Comparison of ENCODE assay signal across 10 cellular contexts in genomic region chr11:96055706-96056387, GRCh38.
DNase-seq lines count a peak whose midpoint lies in the region; ATAC-seq and TF ChIP-seq lines count a peak whose summit lies in the region.
"Had no signal": no experiment of that assay in that cellular context is flagged by ENCODE, and none has a peak within 500 bp of the region (broad histone marks: within the 10 kb centered on the region; RNA-seq: fewer than 3 reads in every experiment).

No MANE protein-coding gene starts in this region.

- no peaks in the 10 kb centered on the region; the same call in 1 of the 2 replicates for H3K27me3 ChIP-seq in Karpas-422 (ENCODE audit: low read length)
- H3K27me3 ChIP-seq: BLaER1 treated with 17β-estradiol and CSF1 and Interleukin-3, amounts not matched to agents 10 nM and 100 nM had no signal

- no peaks in the 10 kb centered on the region for H3K36me3 ChIP-seq in Karpas-422 (ENCODE audit: insufficient read depth, low read length)

- H3K9me2 ChIP-seq in Karpas-422 (replicated peaks; ENCODE audit: insufficient read depth, low read length) = no peaks in the 10 kb centered on the region

- POLR2A ChIA-PET in activated CD8-positive, alpha-beta T cell treated with anti-CD3 and anti-CD28 coated beads for 36 hours (lab: Charles Lee) = interaction anchor here (0.9 kb wide), 1 partner anchor 12 kb away, joined by 3 read pairs; no protein-coding TSS in a partner anchor
- POLR2A ChIA-PET in activated CD8-positive, alpha-beta T cell treated with anti-CD3 and anti-CD28 coated beads, Interleukin-2, amount 10 ng/mL, durations not matched to agents 7 days and 5 days (lab: Charles Lee) = interaction anchor here (0.6 to 0.9 kb wide), 2 partner anchors 33 to 334 kb away, joined by 3 read pairs; partner anchors contain the start of genes CCDC82 and JRKL

- no peak overlapping the region for H3K4me2 ChIP-seq in Karpas-422 (ENCODE audit: low read depth, low read length, poor library complexity, severe bottlenecking)

- H3K9me3 ChIP-seq in Karpas-422 (ENCODE audit: low read length) = no peaks in the 10 kb centered on the region
- H3K9me3 ChIP-seq: BLaER1 treated with 17β-estradiol and CSF1 and Interleukin-3, amounts not matched to agents 10 nM and 100 nM had no signal

- intact Hi-C loops in activated CD8-positive, alpha-beta T cell treated with anti-CD3 and anti-CD28 coated beads for 36 hours (cut with micrococcal nuclease) = loop anchor here (10.0 kb wide), 1 partner anchor 339 kb away; the partner anchor contains the start of gene JRKL

- peaks cover 13% of the 10 kb centered on the region for H3K4me1 ChIP-seq in Karpas-422 (ENCODE audit: low read length)

- peaks cover 75% of the 10 kb centered on the region for H3K4me1 Mint-ChIP-seq in activated CD8-positive, alpha-beta T cell treated with anti-CD3 and anti-CD28 coated beads for 36 hours (ENCODE audit: low read depth)
- peaks cover 43% of the 10 kb centered on the region for H3K4me1 Mint-ChIP-seq in activated CD8-positive, alpha-beta T cell treated with anti-CD3 and anti-CD28 coated beads, Interleukin-2, amount 10 ng/mL, durations not matched to agents 7 days and 5 days (ENCODE audit: low read depth)
- H3K4me1 Mint-ChIP-seq in type B pancreatic cell (ENCODE audit: unreplicated experiment) = peaks cover 48% of the 10 kb centered on the region

- peak; percentile 62 for ATAC-seq in activated CD8-positive, alpha-beta T cell treated with anti-CD3 and anti-CD28 coated beads for 36 hours
- no peak for ATAC-seq in activated CD8-positive, alpha-beta T cell treated with anti-CD3 and anti-CD28 coated beads, Interleukin-2, amount 10 ng/mL, durations not matched to agents 7 days and 5 days
- ATAC-seq in activated naive CD4-positive, alpha-beta T cell treated with anti-CD3 and anti-CD28 coated beads, Interleukin-2, amount 50 U/mL, for 72 hours = peak; percentile 53 to 65
- ATAC-seq in HG02642 (IDR thresholded peaks at IDR 0.05; ENCODE audit: poor library complexity, unreplicated experiment) = no peak

- no peaks in the 10 kb centered on the region for H3K79me2 ChIP-seq in Karpas-422 (ENCODE audit: low read length)

- H4K20me1 ChIP-seq in Karpas-422 (ENCODE audit: insufficient read depth, low read depth, low read length) = no peaks in the 10 kb centered on the region

- no peak overlapping the region for H2AFZ ChIP-seq in Karpas-422 (ENCODE audit: low read length)

- peak overlapping the region; percentile 73 for H3K27ac Mint-ChIP-seq in activated CD8-positive, alpha-beta T cell treated with anti-CD3 and anti-CD28 coated beads for 36 hours
- no peak overlapping the region for H3K27ac Mint-ChIP-seq in activated CD8-positive, alpha-beta T cell treated with anti-CD3 and anti-CD28 coated beads, Interleukin-2, amount 10 ng/mL, durations not matched to agents 7 days and 5 days
- H3K27ac Mint-ChIP-seq in activated naive CD4-positive, alpha-beta T cell treated with anti-CD3 and anti-CD28 coated beads, Interleukin-2, amount 50 U/mL, for 72 hours = peak overlapping the region; percentile 76 to 85
- peak overlapping the region; percentile 85 for H3K27ac Mint-ChIP-seq in type B pancreatic cell

- no peak overlapping the region for H3K9ac ChIP-seq in Karpas-422 (ENCODE audit: low read length)
- H3K9ac ChIP-seq: BLaER1 treated with 17β-estradiol and CSF1 and Interleukin-3, amounts not matched to agents 10 nM and 100 nM had no signal

- DNase-seq in activated CD8-positive, alpha-beta T cell treated with anti-CD3 and anti-CD28 coated beads for 36 hours = peak; percentile 56
- DNase-seq in activated CD8-positive, alpha-beta T cell treated with anti-CD3 and anti-CD28 coated beads, Interleukin-2, amount 10 ng/mL, durations not matched to agents 7 days and 5 days = no peak
- no peak for DNase-seq in activated naive CD4-positive, alpha-beta T cell treated with anti-CD3 and anti-CD28 coated beads, Interleukin-2, amount 50 U/mL, for 72 hours (ENCODE audit: low spot score in 2 of 2)
- DNase-seq in kidney glomerular epithelial cell (lab: John Stamatoyannopoulos, UW) (peak; percentile 41), type B pancreatic cell (ENCODE audit: extremely low spot score, unreplicated experiment) (no peak), SW 1271 (lab: John Stamatoyannopoulos, UW) (no peak), Karpas-422 (no peak)
- DNase-seq: activated gamma-delta T cell had no signal

- H3K27ac ChIP-seq in Karpas-422 (ENCODE audit: low read length) = no peak overlapping the region

- CTCF ChIA-PET in activated CD8-positive, alpha-beta T cell treated with anti-CD3 and anti-CD28 coated beads for 36 hours (lab: Charles Lee) = interaction anchor here (0.6 to 4.2 kb wide), 32 partner anchors 8 to 339 kb away, joined by 3 to 45 read pairs (median 3); partner anchors contain the start of gene MAML2
- CTCF ChIA-PET in activated CD8-positive, alpha-beta T cell treated with anti-CD3 and anti-CD28 coated beads, Interleukin-2, amount 10 ng/mL, durations not matched to agents 7 days and 5 days (lab: Charles Lee) = interaction anchor here (0.5 to 7.2 kb wide), 38 partner anchors 7 to 370 kb away, joined by 3 to 96 read pairs (median 5); partner anchors contain the start of genes CCDC82, JRKL and MAML2

- peaks cover 45% of the 10 kb centered on the region for H3K36me3 Mint-ChIP-seq in activated CD8-positive, alpha-beta T cell treated with anti-CD3 and anti-CD28 coated beads for 36 hours (ENCODE audit: low read depth)
- H3K36me3 Mint-ChIP-seq in activated CD8-positive, alpha-beta T cell treated with anti-CD3 and anti-CD28 coated beads, Interleukin-2, amount 10 ng/mL, durations not matched to agents 7 days and 5 days (ENCODE audit: low read depth) = peaks cover 36% of the 10 kb centered on the region
- peaks cover 28 to 54% of the 10 kb centered on the region in 2 donors for H3K36me3 Mint-ChIP-seq in activated naive CD4-positive, alpha-beta T cell treated with anti-CD3 and anti-CD28 coated beads, Interleukin-2, amount 50 U/mL, for 72 hours
- H3K36me3 Mint-ChIP-seq in type B pancreatic cell = peaks cover 16% of the 10 kb centered on the region

- H3K9me3 Mint-ChIP-seq in activated CD8-positive, alpha-beta T cell treated with anti-CD3 and anti-CD28 coated beads for 36 hours = no peaks in the 10 kb centered on the region
- no peaks in the 10 kb centered on the region for H3K9me3 Mint-ChIP-seq in activated CD8-positive, alpha-beta T cell treated with anti-CD3 and anti-CD28 coated beads, Interleukin-2, amount 10 ng/mL, durations not matched to agents 7 days and 5 days (ENCODE audit: insufficient read depth)
- H3K9me3 Mint-ChIP-seq in activated naive CD4-positive, alpha-beta T cell treated with anti-CD3 and anti-CD28 coated beads, Interleukin-2, amount 50 U/mL, for 72 hours = peaks cover 8 to 12% of the 10 kb centered on the region in 2 donors
- H3K9me3 Mint-ChIP-seq in type B pancreatic cell = peaks cover 5% of the 10 kb centered on the region

- no peak overlapping the region for H3K4me3 ChIP-seq in Karpas-422 (ENCODE audit: low read length)
- H3K4me3 ChIP-seq: BLaER1 treated with 17β-estradiol and CSF1 and Interleukin-3, amounts not matched to agents 10 nM and 100 nM had no signal

- H3K4me3 Mint-ChIP-seq in activated CD8-positive, alpha-beta T cell treated with anti-CD3 and anti-CD28 coated beads for 36 hours = no peak overlapping the region
- no peak overlapping the region for H3K4me3 Mint-ChIP-seq in activated CD8-positive, alpha-beta T cell treated with anti-CD3 and anti-CD28 coated beads, Interleukin-2, amount 10 ng/mL, durations not matched to agents 7 days and 5 days
- peak overlapping the region; percentile 75 for H3K4me3 Mint-ChIP-seq in type B pancreatic cell

- TF ChIP-seq CTCF in activated CD8-positive, alpha-beta T cell treated with anti-CD3 and anti-CD28 coated beads for 36 hours (IDR thresholded peaks at IDR 0.05) = no peak
- TF ChIP-seq CTCF in type B pancreatic cell (conservative IDR thresholded peaks at IDR 0.05) = no peak

- no peaks in the 10 kb centered on the region for H3K27me3 Mint-ChIP-seq in activated CD8-positive, alpha-beta T cell treated with anti-CD3 and anti-CD28 coated beads for 36 hours
- no peaks in the 10 kb centered on the region for H3K27me3 Mint-ChIP-seq in activated CD8-positive, alpha-beta T cell treated with anti-CD3 and anti-CD28 coated beads, Interleukin-2, amount 10 ng/mL, durations not matched to agents 7 days and 5 days (ENCODE audit: low read depth)
- H3K27me3 Mint-ChIP-seq in type B pancreatic cell = no peaks in the 10 kb centered on the region

Comparison
In these comparisons a context has a peak if more than half of its experiments do, and no peak if none do; other contexts are left out.
1. ATAC-seq: peak in activated CD8-positive, alpha-beta T cell treated with anti-CD3 and anti-CD28 coated beads for 36 hours (single experiment) and activated naive CD4-positive, alpha-beta T cell treated with anti-CD3 and anti-CD28 coated beads, Interleukin-2, amount 50 U/mL, for 72 hours (2 of 2); none in activated CD8-positive, alpha-beta T cell treated with anti-CD3 and anti-CD28 coated beads, Interleukin-2, amount 10 ng/mL, durations not matched to agents 7 days and 5 days (single experiment) and HG02642 (single experiment).
2. DNase-seq: peak in activated CD8-positive, alpha-beta T cell treated with anti-CD3 and anti-CD28 coated beads for 36 hours (single experiment) and kidney glomerular epithelial cell (single experiment); none in activated CD8-positive, alpha-beta T cell treated with anti-CD3 and anti-CD28 coated beads, Interleukin-2, amount 10 ng/mL, durations not matched to agents 7 days and 5 days (single experiment), activated naive CD4-positive, alpha-beta T cell treated with anti-CD3 and anti-CD28 coated beads, Interleukin-2, amount 50 U/mL, for 72 hours (0 of 2), type B pancreatic cell (single experiment), SW 1271 (0 of 2) and Karpas-422 (single experiment).